1 cellular context compared by ENCODE assay signal in the genomic region with DNA sequence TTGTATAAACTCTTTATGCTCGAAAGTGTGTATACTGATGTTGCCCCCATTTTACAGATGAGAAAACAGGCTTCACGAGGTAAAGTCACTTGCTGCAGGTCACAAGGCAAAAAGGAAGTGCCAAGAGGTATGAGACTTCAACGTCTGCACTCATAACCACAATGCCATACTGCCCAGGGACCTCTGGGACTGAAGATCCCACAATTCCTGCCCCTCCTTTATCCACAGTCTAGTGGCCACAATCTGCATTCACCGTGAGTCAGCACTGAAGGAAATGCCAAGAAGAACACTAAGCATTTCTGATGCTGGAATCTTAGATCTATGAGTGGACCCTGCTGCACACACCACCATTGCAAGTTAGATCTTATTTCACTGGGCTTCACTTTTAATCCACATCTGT.
A peak's percentile ranks its signal among the peaks of the same experiment; 100 is the strongest.
TF ChIP-seq lines count a peak whose summit lies in the region.

No MANE protein-coding gene starts in this region.

TF ChIP-seq in SK-N-SH, 30 proteins besides CTCF, POLR2A, EP300 and RAD21 (continued from another document):
- TF ChIP-seq, protein P1, sequence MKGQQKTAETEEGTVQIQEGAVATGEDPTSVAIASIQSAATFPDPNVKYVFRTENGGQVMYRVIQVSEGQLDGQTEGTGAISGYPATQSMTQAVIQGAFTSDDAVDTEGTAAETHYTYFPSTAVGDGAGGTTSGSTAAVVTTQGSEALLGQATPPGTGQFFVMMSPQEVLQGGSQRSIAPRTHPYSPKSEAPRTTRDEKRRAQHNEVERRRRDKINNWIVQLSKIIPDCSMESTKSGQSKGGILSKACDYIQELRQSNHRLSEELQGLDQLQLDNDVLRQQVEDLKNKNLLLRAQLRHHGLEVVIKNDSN (IDR thresholded peaks at IDR 0.05; ENCODE audit: borderline replicate concordance, low read depth): no peak
- TF ChIP-seq FOXM1 (IDR thresholded peaks at IDR 0.05; ENCODE audit: low read depth) (0 out of 2 replicates have a peak, but pooled peaks have one; percentile 48), RFX5 (IDR thresholded peaks at IDR 0.05; ENCODE audit: low read length) (no peak), MEF2A (IDR thresholded peaks at IDR 0.05; ENCODE audit: borderline replicate concordance, low read depth) (no peak), GATA2 (CRISPR knock-in tag; IDR thresholded peaks at IDR 0.05) (no peak), TAF1 (IDR thresholded peaks at IDR 0.05; ENCODE audit: borderline replicate concordance, low read depth, low read length) (no peak; the same call in 1 of the 2 replicates), NFIC (IDR thresholded peaks at IDR 0.05; ENCODE audit: borderline replicate concordance) (peak; percentile 90), TEAD4 (IDR thresholded peaks at IDR 0.05; ENCODE audit: borderline replicate concordance, insufficient read depth) (peak; percentile 83), TCF12 (IDR thresholded peaks at IDR 0.05) (peak; percentile 92)
- TF ChIP-seq, protein P2, sequence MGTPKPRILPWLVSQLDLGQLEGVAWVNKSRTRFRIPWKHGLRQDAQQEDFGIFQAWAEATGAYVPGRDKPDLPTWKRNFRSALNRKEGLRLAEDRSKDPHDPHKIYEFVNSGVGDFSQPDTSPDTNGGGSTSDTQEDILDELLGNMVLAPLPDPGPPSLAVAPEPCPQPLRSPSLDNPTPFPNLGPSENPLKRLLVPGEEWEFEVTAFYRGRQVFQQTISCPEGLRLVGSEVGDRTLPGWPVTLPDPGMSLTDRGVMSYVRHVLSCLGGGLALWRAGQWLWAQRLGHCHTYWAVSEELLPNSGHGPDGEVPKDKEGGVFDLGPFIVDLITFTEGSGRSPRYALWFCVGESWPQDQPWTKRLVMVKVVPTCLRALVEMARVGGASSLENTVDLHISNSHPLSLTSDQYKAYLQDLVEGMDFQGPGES (IDR thresholded peaks at IDR 0.05; ENCODE audit: low read depth, low read length): no peak
- TF ChIP-seq, protein P3, sequence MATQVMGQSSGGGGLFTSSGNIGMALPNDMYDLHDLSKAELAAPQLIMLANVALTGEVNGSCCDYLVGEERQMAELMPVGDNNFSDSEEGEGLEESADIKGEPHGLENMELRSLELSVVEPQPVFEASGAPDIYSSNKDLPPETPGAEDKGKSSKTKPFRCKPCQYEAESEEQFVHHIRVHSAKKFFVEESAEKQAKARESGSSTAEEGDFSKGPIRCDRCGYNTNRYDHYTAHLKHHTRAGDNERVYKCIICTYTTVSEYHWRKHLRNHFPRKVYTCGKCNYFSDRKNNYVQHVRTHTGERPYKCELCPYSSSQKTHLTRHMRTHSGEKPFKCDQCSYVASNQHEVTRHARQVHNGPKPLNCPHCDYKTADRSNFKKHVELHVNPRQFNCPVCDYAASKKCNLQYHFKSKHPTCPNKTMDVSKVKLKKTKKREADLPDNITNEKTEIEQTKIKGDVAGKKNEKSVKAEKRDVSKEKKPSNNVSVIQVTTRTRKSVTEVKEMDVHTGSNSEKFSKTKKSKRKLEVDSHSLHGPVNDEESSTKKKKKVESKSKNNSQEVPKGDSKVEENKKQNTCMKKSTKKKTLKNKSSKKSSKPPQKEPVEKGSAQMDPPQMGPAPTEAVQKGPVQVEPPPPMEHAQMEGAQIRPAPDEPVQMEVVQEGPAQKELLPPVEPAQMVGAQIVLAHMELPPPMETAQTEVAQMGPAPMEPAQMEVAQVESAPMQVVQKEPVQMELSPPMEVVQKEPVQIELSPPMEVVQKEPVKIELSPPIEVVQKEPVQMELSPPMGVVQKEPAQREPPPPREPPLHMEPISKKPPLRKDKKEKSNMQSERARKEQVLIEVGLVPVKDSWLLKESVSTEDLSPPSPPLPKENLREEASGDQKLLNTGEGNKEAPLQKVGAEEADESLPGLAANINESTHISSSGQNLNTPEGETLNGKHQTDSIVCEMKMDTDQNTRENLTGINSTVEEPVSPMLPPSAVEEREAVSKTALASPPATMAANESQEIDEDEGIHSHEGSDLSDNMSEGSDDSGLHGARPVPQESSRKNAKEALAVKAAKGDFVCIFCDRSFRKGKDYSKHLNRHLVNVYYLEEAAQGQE (IDR thresholded peaks at IDR 0.05; ENCODE audit: low read depth, low read length): no peak
